Comparison of ENCODE assay signal across 9 cellular contexts in genomic region chr9:83281306-83282255, GRCh38.
DNase-seq lines count a peak whose midpoint lies in the region; ATAC-seq and TF ChIP-seq lines count a peak whose summit lies in the region.
"Had no signal": no experiment of that assay in that cellular context is flagged by ENCODE, and none has a peak within 500 bp of the region (broad histone marks: within the 10 kb centered on the region; RNA-seq: fewer than 3 reads in every experiment).

No MANE protein-coding gene starts in this region.

- peak; percentile 24 to 74 for DNase-seq in NOMO-1 (lab: John Stamatoyannopoulos, UW; ENCODE audit: unreplicated experiment in 2 of 2)
- peak; percentile 90 for DNase-seq in fibroblast of gingiva (ENCODE audit: low read depth)
- DNase-seq in psoas muscle = peak in 1 of 2 donors; percentile 33
- DNase-seq in activated CD4-positive, alpha-beta T cell treated with anti-CD3 and anti-CD28 coated beads, Interleukin-2, amount 50 U/mL, for 48 hours = no peak
- DNase-seq in NCI-H1694 (lab: John Stamatoyannopoulos, UW) = no peak

- TF ChIP-seq CTCF in psoas muscle (IDR thresholded peaks at IDR 0.05) = no peak

- 29 to 37% (median 30%) methylated on average over 7 of the region's 7 CpGs for WGBS in psoas muscle, 3 donors

- peaks cover 13% of the 10 kb centered on the region for H3K4me1 ChIP-seq in psoas muscle
- H3K4me1 ChIP-seq: HAP-1 had no signal

- intact Hi-C loops in psoas muscle (cut with DNase I) = no loop called here

- ATAC-seq in GM18867 (IDR thresholded peaks at IDR 0.05; ENCODE audit: unreplicated experiment) = peak; percentile 45
- peak; percentile 86 to 94 (median 92) for ATAC-seq in psoas muscle
- ATAC-seq in GM21360 (IDR thresholded peaks at IDR 0.05; ENCODE audit: unreplicated experiment) = no peak
- ATAC-seq in GM18861 (IDR thresholded peaks at IDR 0.05; ENCODE audit: unreplicated experiment) = no peak

- peak overlapping the region; percentile 35 for H3K4me3 ChIP-seq in psoas muscle
- H3K4me3 ChIP-seq: HAP-1 had no signal

- no peaks in the 10 kb centered on the region for H3K27me3 ChIP-seq in psoas muscle (ENCODE audit: insufficient read depth in 3 of 3, low read length in 2 of 3)

- H3K9me3 ChIP-seq in psoas muscle = no peaks in the 10 kb centered on the region
- H3K9me3 ChIP-seq: HAP-1 had no signal

- peak overlapping the region; percentile 80 for H3K27ac ChIP-seq in psoas muscle

- H3K36me3 ChIP-seq in psoas muscle (ENCODE audit: insufficient read depth in 1 of 2, low read depth in 1 of 2) = no peaks in the 10 kb centered on the region
- H3K36me3 ChIP-seq: HAP-1 had no signal

Comparison
In these comparisons a context has a peak if more than half of its experiments do, and no peak if none do; other contexts are left out.
1. ATAC-seq: peak in GM18867 (single experiment) and psoas muscle (4 of 4); none in GM21360 (single experiment) and GM18861 (single experiment).
2. DNase-seq: peak in NOMO-1 (2 of 2) and fibroblast of gingiva (single experiment); none in activated CD4-positive, alpha-beta T cell treated with anti-CD3 and anti-CD28 coated beads, Interleukin-2, amount 50 U/mL, for 48 hours (0 of 2) and NCI-H1694 (single experiment).